ENCODE assay signal across 13 cellular contexts in the genomic region with DNA sequence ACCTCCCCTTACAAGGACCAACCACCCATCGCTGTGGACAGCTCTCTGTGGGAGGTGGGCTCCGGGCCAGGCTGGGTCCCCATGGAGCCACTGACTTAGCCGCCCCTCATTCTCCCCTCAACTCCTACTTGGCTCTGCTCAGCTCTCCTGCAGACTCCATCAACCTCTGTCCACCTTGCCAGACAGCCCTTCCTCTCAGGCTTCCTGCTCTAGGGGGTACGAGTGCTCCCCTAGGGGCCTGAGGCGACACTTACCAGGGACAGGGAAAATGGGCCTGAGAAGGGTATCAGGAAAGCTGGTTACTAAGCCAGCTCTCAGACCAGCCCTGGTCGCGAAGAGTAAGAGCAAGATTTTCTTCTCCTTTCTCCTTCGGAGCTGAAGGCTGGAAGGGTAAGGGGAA. TPM values are rescaled to one million over a fixed set of nuclear protein-coding genes. Genes with fewer than 3 reads are reported as not detected.
DNase-seq lines count a peak whose midpoint lies in the region; ATAC-seq and TF ChIP-seq lines count a peak whose summit lies in the region.
"Had no signal": no experiment of that assay in that cellular context is flagged by ENCODE, and none has a peak within 500 bp of the region (broad histone marks: within the 10 kb centered on the region; RNA-seq: fewer than 3 reads in every experiment).

No MANE protein-coding gene starts in this region.

- H3K27me3 ChIP-seq in heart left ventricle (no peaks in the 10 kb centered on the region), colonic mucosa (no peaks in the 10 kb centered on the region), muscle layer of duodenum (ENCODE audit: low read depth, low read length) (no peaks in the 10 kb centered on the region), upper lobe of right lung (no peaks in the 10 kb centered on the region)

- intact Hi-C loops in heart left ventricle (cut with DNase I) (loop anchor here in 4 of 10 donors (5.0 kb wide), 4 partner anchors 33 to 108 kb away; a partner anchor contains a TSS), Right ventricle myocardium superior (cut with DNase I) (no loop called here), colonic mucosa (cut with DNase I) (loop anchor here (10.0 kb wide), 1 partner anchor 50 kb away; no protein-coding TSS in a partner anchor), upper lobe of right lung (cut with DNase I) (no loop called here)

- H3K4me3 ChIP-seq in heart left ventricle (no peak overlapping the region), colonic mucosa (no peak overlapping the region), muscle layer of duodenum (ENCODE audit: low read depth in 1 of 2, low read length in 2 of 2) (peak overlapping the region in 1 of 2 donors; percentile 21), upper lobe of right lung (no peak overlapping the region)

- TF ChIP-seq CTCF in heart left ventricle (IDR thresholded peaks at IDR 0.05): no peak
- TF ChIP-seq CTCF in colonic mucosa (IDR thresholded peaks at IDR 0.05): no peak
- TF ChIP-seq CTCF in upper lobe of right lung (IDR thresholded peaks at IDR 0.05): peak; percentile 6

- H3K36me3 ChIP-seq in heart left ventricle: no peaks in the 10 kb centered on the region
- H3K36me3 ChIP-seq in colonic mucosa: no peaks in the 10 kb centered on the region
- H3K36me3 ChIP-seq in muscle layer of duodenum (ENCODE audit: control insufficient read depth in 1 of 2, insufficient read depth in 2 of 2, low read length in 2 of 2): no peaks in the 10 kb centered on the region
- no peaks in the 10 kb centered on the region for H3K36me3 ChIP-seq in upper lobe of right lung

- TF ChIP-seq POLR2A in heart left ventricle (IDR thresholded peaks at IDR 0.05): no peak

- H3K27ac ChIP-seq in heart left ventricle (peak overlapping the region in 11 of 12 donors; percentile 57 to 85 (median 79)), colonic mucosa (peak overlapping the region; percentile 37), muscle layer of duodenum (ENCODE audit: low read length) (peak overlapping the region; percentile 83), upper lobe of right lung (peak overlapping the region; percentile 74)

- WGBS in heart left ventricle, 4 donors: 75 to 79% (median 76%) methylated on average over 8 of the region's 8 CpGs

- H3K9me3 ChIP-seq in heart left ventricle (no peaks in the 10 kb centered on the region), colonic mucosa (no peaks in the 10 kb centered on the region), muscle layer of duodenum (ENCODE audit: control insufficient read depth in 1 of 2, low read length in 2 of 2) (no peaks in the 10 kb centered on the region), upper lobe of right lung (no peaks in the 10 kb centered on the region)

- no peak for ATAC-seq in heart left ventricle
- no peak for ATAC-seq in Right ventricle myocardium superior (ENCODE audit: poor library complexity)
- ATAC-seq in upper lobe of right lung: no peak
- ATAC-seq: stimulated activated naive CD8-positive, alpha-beta T cell treated with anti-CD3 and anti-CD28 coated beads, Interleukin-15, Interleukin-2, amounts not matched to agents 100 U/mL and 50 U/mL, for 24 hours had no signal

- no peak overlapping the region for H3K9ac ChIP-seq in colonic mucosa (ENCODE audit: low read depth in 2 of 2, low read length in 2 of 2)

- DNase-seq in heart left ventricle: no peak
- DNase-seq in Right ventricle myocardium superior: no peak
- DNase-seq in colonic mucosa: no peak
- DNase-seq in upper lobe of right lung: no peak
- DNase-seq in HuH-7 (ENCODE audit: low spot score): no peak
- no peak for DNase-seq in NCI-H1436 treated with DMSO at 0.1 percent for 48 hours (lab: John Stamatoyannopoulos, UW)
- no peak for DNase-seq in NCI-H187 treated with DMSO at 0.1 percent for 48 hours (lab: John Stamatoyannopoulos, UW)
- DNase-seq: activated CD8-positive, alpha-beta memory T cell treated with anti-CD3 and anti-CD28 coated beads, Interleukin-2, amount 50 U/mL, for 48 hours; AML-193; NCI-H526 treated with DMSO at 0.1 percent for 48 hours; stimulated activated naive CD8-positive, alpha-beta T cell treated with anti-CD3 and anti-CD28 coated beads, Interleukin-15, Interleukin-2, amounts not matched to agents 100 U/mL and 50 U/mL, for 24 hours; T-helper 9 cell had no signal

- H3K4me1 ChIP-seq in heart left ventricle: peaks cover 3 to 71% (median 56%) of the 10 kb centered on the region in 12 donors
- H3K4me1 ChIP-seq in colonic mucosa: peaks cover 13% of the 10 kb centered on the region
- peaks cover 34 to 60% of the 10 kb centered on the region in 2 donors for H3K4me1 ChIP-seq in muscle layer of duodenum (ENCODE audit: control insufficient read depth in 1 of 2, insufficient read depth in 2 of 2, low read length in 2 of 2)
- H3K4me1 ChIP-seq in upper lobe of right lung: peaks cover 60% of the 10 kb centered on the region

RNA-seq across cellular contexts. Expression of a gene that starts 43.9 kb away (rescaled TPM):
- total RNA-seq in heart left ventricle (10 to 100 TPM; 10.7 to 31.4 (median 21.4) TPM), Right ventricle myocardium superior (15.0 TPM), colonic mucosa (10 to 100 TPM; 17.4 to 24.0 TPM), upper lobe of right lung (33.4 TPM)
- polyA plus RNA-seq in heart left ventricle: 10 to 100 TPM in 1 of 2 donors, 1 to 10 TPM in 1; 7.8 to 23.2 TPM
